ENCODE assay signal across 18 cellular contexts in the genomic region with DNA sequence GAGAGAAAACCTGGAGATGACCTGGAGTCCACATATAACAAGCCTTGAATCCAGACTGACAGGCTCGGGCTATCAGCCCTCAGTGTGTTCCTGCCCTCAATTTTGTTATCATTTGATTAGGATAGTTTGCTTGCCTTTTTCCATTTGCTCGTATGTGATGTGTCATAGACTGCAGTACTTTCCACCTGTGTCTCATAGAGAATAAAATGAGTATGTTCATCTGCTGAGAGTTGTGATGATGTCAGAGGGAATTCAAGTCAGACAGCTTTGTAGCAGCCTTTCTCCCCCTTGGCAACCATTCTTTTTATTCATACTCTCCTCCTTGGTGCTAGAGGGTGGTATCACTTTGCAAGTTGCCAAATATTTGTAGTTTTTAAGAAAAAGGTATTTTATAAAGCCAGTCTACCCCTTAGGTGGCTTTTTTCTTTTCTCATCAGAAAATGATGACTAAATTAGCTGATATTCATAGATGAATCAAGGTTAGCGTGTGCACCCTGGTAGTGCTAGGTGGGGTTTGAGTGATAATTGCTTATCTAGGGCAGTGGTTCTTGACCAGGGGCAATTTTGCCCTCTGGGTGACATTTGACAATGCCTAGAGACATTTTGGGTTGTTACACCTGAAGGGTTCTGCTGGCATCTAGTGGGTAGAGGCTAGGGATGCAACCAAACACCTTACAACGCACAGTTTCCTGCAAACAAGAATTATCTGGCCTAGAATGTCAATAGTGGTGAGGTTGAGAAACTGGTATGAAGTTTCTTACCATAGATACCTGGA. TPM values are rescaled to one million over a fixed set of nuclear protein-coding genes. Genes with fewer than 3 reads are reported as not detected.
DNase-seq lines count a peak whose midpoint lies in the region; ATAC-seq and TF ChIP-seq lines count a peak whose summit lies in the region.
"Had no signal": no experiment of that assay in that cellular context is flagged by ENCODE, and none has a peak within 500 bp of the region (broad histone marks: within the 10 kb centered on the region; RNA-seq: fewer than 3 reads in every experiment).

No MANE protein-coding gene starts in this region.

- H3K36me3 ChIP-seq in IMR-90 (ENCODE audit: control insufficient read depth, insufficient read depth, low read length) = peaks cover 8% of the 10 kb centered on the region
- no peaks in the 10 kb centered on the region for H3K36me3 ChIP-seq in parathyroid adenoma (ENCODE audit: control insufficient read depth, insufficient read depth, low read length)
- H3K36me3 ChIP-seq in Caco-2 (ENCODE audit: control insufficient read depth, insufficient read depth, low read length) = peaks cover 6% of the 10 kb centered on the region

- H2BK20ac ChIP-seq in IMR-90 (ENCODE audit: low read depth, low read length) = no peak overlapping the region

- BruUV-seq in IMR-90 (replicated peaks; lab: Mats Ljungman, UMichigan) = no TSS peak
- BruUV-seq in Caco-2 (replicated peaks; lab: Mats Ljungman, UMichigan) = no TSS peak

- ATAC-seq in IMR-90 (ENCODE audit: low read depth) = no peak
- peak; percentile 84 for ATAC-seq in activated naive CD8-positive, alpha-beta T cell treated with anti-CD3 and anti-CD28 coated beads, Interleukin-2, amount 50 U/mL, for 24 hours

- no peaks in the 10 kb centered on the region; the same call in 1 of the 2 replicates for H3K9me1 ChIP-seq in IMR-90 (ENCODE audit: insufficient read depth, low read length)

- no peak overlapping the region for H2BK15ac ChIP-seq in IMR-90 (ENCODE audit: low read depth, low read length)

- CTCF ChIA-PET in activated naive CD4-positive, alpha-beta T cell treated with anti-CD3 and anti-CD28 coated beads for 36 hours (lab: Charles Lee) = interaction anchor here (1.1 to 3.3 kb wide), 3 partner anchors 18 to 58 kb away, joined by 3 to 16 read pairs (median 4); no protein-coding TSS in a partner anchor
- CTCF ChIA-PET in activated naive CD4-positive, alpha-beta T cell treated with anti-CD3 and anti-CD28 coated beads, Interleukin-2, amount 10 ng/mL, durations not matched to agents 7 days and 5 days (lab: Charles Lee) = interaction anchor here (1.2 kb wide), 1 partner anchor 12 kb away, joined by 3 read pairs; no protein-coding TSS in a partner anchor
- CTCF ChIA-PET in IMR-90 (lab: Yijun Ruan, JAX) = no interaction called here
- CTCF ChIA-PET in Caco-2 (lab: Charles Lee) = no interaction called here

- H3K27me3 ChIP-seq in IMR-90 (ENCODE audit: control insufficient read depth, insufficient read depth, low read length) = no peaks in the 10 kb centered on the region
- H3K27me3 ChIP-seq in parathyroid adenoma (ENCODE audit: control insufficient read depth, insufficient read depth, low read length) = no peaks in the 10 kb centered on the region
- no peaks in the 10 kb centered on the region for H3K27me3 ChIP-seq in Caco-2 (replicated peaks; ENCODE audit: control insufficient read depth, insufficient read depth, low read length)
- H3K27me3 ChIP-seq: ascending aorta, vagina had no signal

- peaks cover 22% of the 10 kb centered on the region for H3K36me3 Mint-ChIP-seq in activated naive CD4-positive, alpha-beta T cell treated with anti-CD3 and anti-CD28 coated beads for 36 hours (ENCODE audit: low read depth)
- H3K36me3 Mint-ChIP-seq in activated naive CD4-positive, alpha-beta T cell treated with anti-CD3 and anti-CD28 coated beads, Interleukin-2, amount 10 ng/mL, durations not matched to agents 7 days and 5 days = peaks cover 14% of the 10 kb centered on the region
- peaks cover 68% of the 10 kb centered on the region for H3K36me3 Mint-ChIP-seq in activated naive CD8-positive, alpha-beta T cell treated with anti-CD3 and anti-CD28 coated beads, Interleukin-2, amount 50 U/mL, for 24 hours (ENCODE audit: low read depth)
- H3K36me3 Mint-ChIP-seq in Caco-2 (ENCODE audit: insufficient read depth, unreplicated experiment) = peaks cover 49% of the 10 kb centered on the region

- peaks cover 21% of the 10 kb centered on the region for H3K79me2 ChIP-seq in parathyroid adenoma

- H3K18ac ChIP-seq in IMR-90 (ENCODE audit: low read depth, low read length) = no peak overlapping the region

- peaks cover 51% of the 10 kb centered on the region for H3K4me1 Mint-ChIP-seq in activated naive CD4-positive, alpha-beta T cell treated with anti-CD3 and anti-CD28 coated beads for 36 hours (ENCODE audit: low read depth)
- peaks cover 12% of the 10 kb centered on the region for H3K4me1 Mint-ChIP-seq in activated naive CD4-positive, alpha-beta T cell treated with anti-CD3 and anti-CD28 coated beads, Interleukin-2, amount 10 ng/mL, durations not matched to agents 7 days and 5 days
- H3K4me1 Mint-ChIP-seq in activated naive CD8-positive, alpha-beta T cell treated with anti-CD3 and anti-CD28 coated beads, Interleukin-2, amount 50 U/mL, for 24 hours = peaks cover 60% of the 10 kb centered on the region
- H3K4me1 Mint-ChIP-seq in Caco-2 (ENCODE audit: low read depth, unreplicated experiment) = peaks cover 19% of the 10 kb centered on the region

- H3K27ac ChIP-seq in IMR-90 (ENCODE audit: insufficient read depth, low read length) = no peak overlapping the region
- H3K27ac ChIP-seq in parathyroid adenoma = no peak overlapping the region
- H3K27ac ChIP-seq: ascending aorta, vagina had no signal

- H4K91ac ChIP-seq in IMR-90 (ENCODE audit: insufficient read depth, low read depth, low read length) = no peak overlapping the region

- H3K27ac Mint-ChIP-seq in activated naive CD4-positive, alpha-beta T cell treated with anti-CD3 and anti-CD28 coated beads for 36 hours = peak overlapping the region; percentile 61
- H3K27ac Mint-ChIP-seq in activated naive CD4-positive, alpha-beta T cell treated with anti-CD3 and anti-CD28 coated beads, Interleukin-2, amount 10 ng/mL, durations not matched to agents 7 days and 5 days = no peak overlapping the region
- H3K27ac Mint-ChIP-seq in activated naive CD8-positive, alpha-beta T cell treated with anti-CD3 and anti-CD28 coated beads, Interleukin-2, amount 50 U/mL, for 24 hours = peak overlapping the region; percentile 86
- H3K27ac Mint-ChIP-seq in Caco-2 (ENCODE audit: unreplicated experiment) = no peak overlapping the region

- H2AFZ ChIP-seq in IMR-90 (replicated peaks; ENCODE audit: low read length, poor library complexity) = no peak overlapping the region
- H2AFZ ChIP-seq in parathyroid adenoma = no peak overlapping the region

- in situ Hi-C loops in IMR-90 (cut with MboI; ENCODE audit: low sequenced_read_pairs) = no loop called here

- H3K56ac ChIP-seq in IMR-90 (ENCODE audit: extremely low read depth, insufficient read depth, low read length) = no peak overlapping the region

- H3K14ac ChIP-seq in IMR-90 (replicated peaks; ENCODE audit: low read depth, low read length) = no peak overlapping the region

- dilution Hi-C loops in IMR-90 (cut with HindIII; ENCODE audit: low sequenced_read_pairs, unreplicated experiment) = no loop called here

- TF ChIP-seq CTCF in IMR-90 (conservative IDR thresholded peaks at IDR 0.05; ENCODE audit: low read depth, low read length) (no peak), parathyroid adenoma (IDR thresholded peaks at IDR 0.05) (peak; percentile 44), Caco-2 (IDR thresholded peaks at IDR 0.05; ENCODE audit: insufficient read depth in 1 of 2, low read depth in 1 of 2, low read length in 1 of 2, severe bottlenecking in 1 of 2, unreplicated experiment in 1 of 2) (peak in 1 of 2 experiments; percentile 23)

- H3K4me3 ChIP-seq in IMR-90 (ENCODE audit: insufficient read depth, low read depth, low read length) = no peak overlapping the region
- no peak overlapping the region for H3K4me3 ChIP-seq in parathyroid adenoma (ENCODE audit: low read depth, low read length)
- H3K4me3 ChIP-seq in Caco-2 (ENCODE audit: low read depth, low read length) = no peak overlapping the region
- H3K4me3 ChIP-seq: ascending aorta, vagina had no signal

- intact Hi-C loops in activated naive CD4-positive, alpha-beta T cell treated with anti-CD3 and anti-CD28 coated beads for 36 hours (cut with micrococcal nuclease) = loop anchor here (1.0 to 10.0 kb wide), 5 partner anchors 12 to 656 kb away; no protein-coding TSS in a partner anchor
- intact Hi-C loops in IMR-90 (cut with micrococcal nuclease) (no loop called here), Caco-2 (cut with micrococcal nuclease; ENCODE audit: unreplicated experiment) (no loop called here)

- H3K4ac ChIP-seq in IMR-90 (ENCODE audit: low read depth, low read length) = no peak overlapping the region

- POLR2A ChIA-PET in IMR-90 (lab: Charles Lee; ENCODE audit: unreplicated experiment) (no interaction called here), Caco-2 (lab: Charles Lee) (no interaction called here)

- H3K9ac ChIP-seq in IMR-90 (ENCODE audit: low read depth, low read length) (no peak overlapping the region), parathyroid adenoma (no peak overlapping the region)

- H3K4me2 ChIP-seq in IMR-90 (ENCODE audit: low read depth, low read length) (no peak overlapping the region), parathyroid adenoma (ENCODE audit: low read length) (no peak overlapping the region)

- H3K4me1 ChIP-seq in IMR-90 (ENCODE audit: control insufficient read depth, insufficient read depth, low read length) (no peaks in the 10 kb centered on the region), parathyroid adenoma (peaks cover 10% of the 10 kb centered on the region), Caco-2 (peaks cover 22% of the 10 kb centered on the region)

- H3K4me3 Mint-ChIP-seq in activated naive CD4-positive, alpha-beta T cell treated with anti-CD3 and anti-CD28 coated beads for 36 hours = no peak overlapping the region
- H3K4me3 Mint-ChIP-seq in activated naive CD4-positive, alpha-beta T cell treated with anti-CD3 and anti-CD28 coated beads, Interleukin-2, amount 10 ng/mL, durations not matched to agents 7 days and 5 days = no peak overlapping the region
- peak overlapping the region; percentile 29 for H3K4me3 Mint-ChIP-seq in activated naive CD8-positive, alpha-beta T cell treated with anti-CD3 and anti-CD28 coated beads, Interleukin-2, amount 50 U/mL, for 24 hours
- H3K4me3 Mint-ChIP-seq in Caco-2 (ENCODE audit: unreplicated experiment) = no peak overlapping the region

- no peak overlapping the region for H2AK9ac ChIP-seq in IMR-90 (replicated peaks; ENCODE audit: low read depth, low read length, poor library complexity)

- WGBS in IMR-90 (ENCODE audit: extremely low coverage in 2 of 2, insufficient read length in 1 of 2), 2 experiments = no CpG with 5 or more reads among the region's 4 CpGs

- H2AK5ac ChIP-seq in IMR-90 (ENCODE audit: low read depth, low read length) = no peak overlapping the region

- peak; percentile 41 for DNase-seq in activated naive CD4-positive, alpha-beta T cell treated with anti-CD3 and anti-CD28 coated beads for 36 hours
- DNase-seq in activated naive CD4-positive, alpha-beta T cell treated with anti-CD3 and anti-CD28 coated beads, Interleukin-2, amount 10 ng/mL, durations not matched to agents 7 days and 5 days = no peak
- peak; percentile 39 for DNase-seq in IMR-90
- DNase-seq in activated naive CD8-positive, alpha-beta T cell treated with anti-CD3 and anti-CD28 coated beads, Interleukin-2, amount 50 U/mL, for 24 hours = no peak
- DNase-seq in Caco-2 = no peak
- DNase-seq in NCI-H748 (lab: John Stamatoyannopoulos, UW; ENCODE audit: unreplicated experiment) = no peak
- DNase-seq in HT-29 (ENCODE audit: low spot score) = no peak
- DNase-seq: AML-193, EL, foreskin melanocyte, NCI-H1694, NCI-H748 treated with DMSO at 0.1 percent for 48 hours, SHP77 treated with DMSO at 0.1 percent for 48 hours had no signal

- peaks cover 27 to 62% of the 10 kb centered on the region in 2 experiments for H3K79me1 ChIP-seq in IMR-90 (ENCODE audit: low read depth in 1 of 2, low read length in 2 of 2)

- no peak overlapping the region for H3K23ac ChIP-seq in IMR-90 (ENCODE audit: low read depth, low read length)

- H4K8ac ChIP-seq in IMR-90 (ENCODE audit: low read depth in 2 of 2, low read length in 2 of 2) = no peak overlapping the region

- no peaks in the 10 kb centered on the region for H3K9me3 ChIP-seq in IMR-90 (ENCODE audit: control insufficient read depth, insufficient read depth, low read length)
- no peaks in the 10 kb centered on the region for H3K9me3 ChIP-seq in parathyroid adenoma (ENCODE audit: control insufficient read depth, low read length)
- H3K9me3 ChIP-seq in Caco-2 = no peaks in the 10 kb centered on the region
- H3K9me3 ChIP-seq: ascending aorta, vagina had no signal

- peaks cover 3% of the 10 kb centered on the region for H4K20me1 ChIP-seq in IMR-90 (ENCODE audit: insufficient read depth, low read length)

- no peaks in the 10 kb centered on the region for H3K9me3 Mint-ChIP-seq in activated naive CD4-positive, alpha-beta T cell treated with anti-CD3 and anti-CD28 coated beads for 36 hours
- H3K9me3 Mint-ChIP-seq in activated naive CD4-positive, alpha-beta T cell treated with anti-CD3 and anti-CD28 coated beads, Interleukin-2, amount 10 ng/mL, durations not matched to agents 7 days and 5 days = no peaks in the 10 kb centered on the region
- no peaks in the 10 kb centered on the region for H3K9me3 Mint-ChIP-seq in activated naive CD8-positive, alpha-beta T cell treated with anti-CD3 and anti-CD28 coated beads, Interleukin-2, amount 50 U/mL, for 24 hours
- no peaks in the 10 kb centered on the region for H3K9me3 Mint-ChIP-seq in Caco-2 (ENCODE audit: unreplicated experiment)

- H2BK120ac ChIP-seq in IMR-90 (ENCODE audit: low read depth, low read length) = no peak overlapping the region

- TF ChIP-seq POLR2A in IMR-90 (IDR thresholded peaks at IDR 0.05; ENCODE audit: low read depth, low read length) = no peak

- no peak for TF ChIP-seq RAD21 in IMR-90 (IDR thresholded peaks at IDR 0.05; ENCODE audit: low read length)

- H3K27me3 Mint-ChIP-seq in activated naive CD4-positive, alpha-beta T cell treated with anti-CD3 and anti-CD28 coated beads for 36 hours (ENCODE audit: low read depth) = no peaks in the 10 kb centered on the region
- no peaks in the 10 kb centered on the region for H3K27me3 Mint-ChIP-seq in activated naive CD4-positive, alpha-beta T cell treated with anti-CD3 and anti-CD28 coated beads, Interleukin-2, amount 10 ng/mL, durations not matched to agents 7 days and 5 days
- H3K27me3 Mint-ChIP-seq in activated naive CD8-positive, alpha-beta T cell treated with anti-CD3 and anti-CD28 coated beads, Interleukin-2, amount 50 U/mL, for 24 hours = no peaks in the 10 kb centered on the region
- H3K27me3 Mint-ChIP-seq in Caco-2 (ENCODE audit: insufficient read depth, unreplicated experiment) = no peaks in the 10 kb centered on the region

- H4K5ac ChIP-seq in IMR-90 (ENCODE audit: low read depth, low read length) = no peak overlapping the region

- no peak overlapping the region for H2BK5ac ChIP-seq in IMR-90 (ENCODE audit: low read depth, low read length, poor library complexity, severe bottlenecking)

RNA-seq across cellular contexts. Expression of a gene that starts 5.4 kb away (rescaled TPM):
- 10 to 100 TPM; 14.8 to 17.2 TPM for total RNA-seq in activated naive CD4-positive, alpha-beta T cell treated with anti-CD3 and anti-CD28 coated beads for 36 hours
- total RNA-seq in IMR-90 (2012; rRNA removed) (26.7 and 27.5 TPM in 2 replicates), Caco-2 (2022) (121 and 127 TPM in 2 replicates)
- 9.4 and 12.2 TPM in 2 replicates for polyA plus RNA-seq in IMR-90 (2012; rRNA removed)
- 6.0 and 7.9 TPM in 2 replicates for polyA plus RNA-seq in IMR-90 (2012; cell fraction: cytosol; rRNA removed)
- 8.9 and 27.3 TPM in 2 replicates for polyA plus RNA-seq in IMR-90 (2012; cell fraction: nucleus; rRNA removed; ENCODE audit: low replicate concordance)
- 34.4 and 37.5 TPM in 2 replicates for total RNA-seq in HT-29 (2014; rRNA removed; shearing (Covaris generic))

RNA-seq across cellular contexts. Expression of a gene that starts 36.0 kb away (rescaled TPM):
- total RNA-seq in activated naive CD4-positive, alpha-beta T cell treated with anti-CD3 and anti-CD28 coated beads for 36 hours = not detected
- total RNA-seq in IMR-90 (2012; rRNA removed) = not detected in 2 replicates
- not detected in 2 replicates for polyA plus RNA-seq in IMR-90 (2012; rRNA removed)
- not detected in 2 replicates for polyA plus RNA-seq in IMR-90 (2012; cell fraction: cytosol; rRNA removed)
- polyA plus RNA-seq in IMR-90 (2012; cell fraction: nucleus; rRNA removed; ENCODE audit: low replicate concordance) = not detected in 2 replicates
- total RNA-seq in Caco-2 (2022) = not detected in 2 replicates
- not detected in 2 replicates for total RNA-seq in HT-29 (2014; rRNA removed; shearing (Covaris generic))
- total RNA-seq: ascending aorta, LHCN-M2, mesenteric fat pad, vagina had no signal

Comparison
In these comparisons a context has a peak if more than half of its experiments do, and no peak if none do; other contexts are left out.
1. DNase-seq: peak in activated naive CD4-positive, alpha-beta T cell treated with anti-CD3 and anti-CD28 coated beads for 36 hours (single experiment) and IMR-90 (single experiment); none in activated naive CD4-positive, alpha-beta T cell treated with anti-CD3 and anti-CD28 coated beads, Interleukin-2, amount 10 ng/mL, durations not matched to agents 7 days and 5 days (single experiment), activated naive CD8-positive, alpha-beta T cell treated with anti-CD3 and anti-CD28 coated beads, Interleukin-2, amount 50 U/mL, for 24 hours (single experiment), Caco-2 (0 of 2), NCI-H748 (single experiment) and HT-29 (single experiment).
2. H3K27ac Mint-ChIP-seq: peak in activated naive CD4-positive, alpha-beta T cell treated with anti-CD3 and anti-CD28 coated beads for 36 hours (single experiment) and activated naive CD8-positive, alpha-beta T cell treated with anti-CD3 and anti-CD28 coated beads, Interleukin-2, amount 50 U/mL, for 24 hours (single experiment); none in activated naive CD4-positive, alpha-beta T cell treated with anti-CD3 and anti-CD28 coated beads, Interleukin-2, amount 10 ng/mL, durations not matched to agents 7 days and 5 days (single experiment) and Caco-2 (single experiment).
3. CTCF ChIA-PET loops: an anchor here in activated naive CD4-positive, alpha-beta T cell treated with anti-CD3 and anti-CD28 coated beads for 36 hours (1.1 to 3.3 kb wide) and activated naive CD4-positive, alpha-beta T cell treated with anti-CD3 and anti-CD28 coated beads, Interleukin-2, amount 10 ng/mL, durations not matched to agents 7 days and 5 days (1.2 kb wide); none called in IMR-90 and Caco-2.